Comparison of ENCODE assay signal across 1 cellular context in the genomic region with DNA sequence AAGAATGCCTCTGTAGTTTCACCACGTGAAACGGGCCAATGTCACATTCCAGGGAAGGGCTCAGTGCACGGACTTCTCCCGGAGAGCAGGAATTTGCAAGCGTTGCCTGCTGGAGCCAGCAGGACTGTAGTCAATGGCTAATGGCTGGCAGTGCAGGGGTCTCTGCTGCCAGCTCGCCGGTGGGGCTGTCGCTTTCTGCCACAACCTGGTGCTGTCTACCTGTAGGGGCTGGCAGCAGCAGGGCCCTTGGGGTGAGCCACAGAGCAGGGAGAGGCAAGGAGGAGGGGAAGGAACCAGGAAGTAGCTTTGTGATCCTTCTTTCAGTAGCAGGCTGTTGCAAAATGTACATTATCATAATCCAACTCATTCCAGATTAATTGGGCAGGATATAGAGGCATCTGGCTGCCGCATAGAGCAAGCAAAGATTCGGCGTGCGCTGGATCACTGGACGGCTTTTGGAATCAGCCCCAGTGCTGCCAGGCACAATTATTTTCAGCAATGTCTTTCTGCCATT.
TF ChIP-seq lines count a peak whose summit lies in the region.

No MANE protein-coding gene starts in this region.

TF ChIP-seq in H1, 55 proteins besides CTCF, POLR2A, EP300 and RAD21 (continued from another document):
- TF ChIP-seq SRF (IDR thresholded peaks at IDR 0.05; ENCODE audit: low read depth, low read length) (no peak), BCL11A (IDR thresholded peaks at IDR 0.05; ENCODE audit: low read depth in 2 of 2, low read length in 2 of 2) (no peak), NANOG (IDR thresholded peaks at IDR 0.05; ENCODE audit: insufficient read depth, low read depth, low read length, poor library complexity, severe bottlenecking) (no peak), SUZ12 (IDR thresholded peaks at IDR 0.05; ENCODE audit: low read length) (no peak), TAF7 (optimal IDR thresholded peaks at IDR 0.05; ENCODE audit: borderline replicate concordance, low read depth, low read length) (no peak), PHF8 (conservative IDR thresholded peaks at IDR 0.05; ENCODE audit: low read depth, low read length) (no peak), RBBP5 (IDR thresholded peaks at IDR 0.05; ENCODE audit: borderline replicate concordance, low read depth, low read length) (no peak), EGR1 (IDR thresholded peaks at IDR 0.05; ENCODE audit: borderline replicate concordance, low read depth, low read length) (no peak), TAF1 (IDR thresholded peaks at IDR 0.05; ENCODE audit: low read depth, low read length) (no peak), SAP30 (IDR thresholded peaks at IDR 0.05; ENCODE audit: insufficient read depth, insufficient replicate concordance, low read length) (no peak)
- TF ChIP-seq, protein P1, sequence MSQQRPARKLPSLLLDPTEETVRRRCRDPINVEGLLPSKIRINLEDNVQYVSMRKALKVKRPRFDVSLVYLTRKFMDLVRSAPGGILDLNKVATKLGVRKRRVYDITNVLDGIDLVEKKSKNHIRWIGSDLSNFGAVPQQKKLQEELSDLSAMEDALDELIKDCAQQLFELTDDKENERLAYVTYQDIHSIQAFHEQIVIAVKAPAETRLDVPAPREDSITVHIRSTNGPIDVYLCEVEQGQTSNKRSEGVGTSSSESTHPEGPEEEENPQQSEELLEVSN (IDR thresholded peaks at IDR 0.05), result no peak
- TF ChIP-seq, protein P2, sequence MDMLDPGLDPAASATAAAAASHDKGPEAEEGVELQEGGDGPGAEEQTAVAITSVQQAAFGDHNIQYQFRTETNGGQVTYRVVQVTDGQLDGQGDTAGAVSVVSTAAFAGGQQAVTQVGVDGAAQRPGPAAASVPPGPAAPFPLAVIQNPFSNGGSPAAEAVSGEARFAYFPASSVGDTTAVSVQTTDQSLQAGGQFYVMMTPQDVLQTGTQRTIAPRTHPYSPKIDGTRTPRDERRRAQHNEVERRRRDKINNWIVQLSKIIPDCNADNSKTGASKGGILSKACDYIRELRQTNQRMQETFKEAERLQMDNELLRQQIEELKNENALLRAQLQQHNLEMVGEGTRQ (IDR thresholded peaks at IDR 0.05; ENCODE audit: low read length), result no peak
